22 cellular contexts compared by ENCODE assay signal in genomic region chr5:69528609-69529008, GRCh38. TPM values are rescaled to one million over a fixed set of nuclear protein-coding genes. Genes with fewer than 3 reads are reported as not detected.
DNase-seq lines count a peak whose midpoint lies in the region; ATAC-seq and TF ChIP-seq lines count a peak whose summit lies in the region.
"Had no signal": no experiment of that assay in that cellular context is flagged by ENCODE, and none has a peak within 500 bp of the region (broad histone marks: within the 10 kb centered on the region; RNA-seq: fewer than 3 reads in every experiment).

No MANE protein-coding gene starts in this region.

- H3K27me3 Mint-ChIP-seq in GM23338 (ENCODE audit: insufficient read depth, low read depth, poor library complexity) = peaks cover 2% of the 10 kb centered on the region

- TF ChIP-seq POLR2A in thyroid gland (IDR thresholded peaks at IDR 0.05) = no peak

- H3F3A ChIP-seq in GM23338 (replicated peaks; ENCODE audit: low read depth) (no peaks in the 10 kb centered on the region), PC-9 (ENCODE audit: insufficient read depth, low read depth) (peaks cover 29% of the 10 kb centered on the region)

- no peak overlapping the region for H3K4me3 ChIP-seq in GM23338
- no peak overlapping the region for H3K4me3 ChIP-seq in PC-9
- peak overlapping the region; percentile 52 for H3K4me3 ChIP-seq in parathyroid adenoma (ENCODE audit: low read depth, low read length)
- no peak overlapping the region for H3K4me3 ChIP-seq in thyroid gland (replicated peaks in 1 of 3)
- H3K4me3 ChIP-seq: GM12878 had no signal

- CTCF ChIA-PET in PC-9 (lab: Charles Lee) = no interaction called here

- 0 out of 2 replicates have a peak, but pooled peaks cover 5% of the 10 kb centered on the region for H4K20me1 ChIP-seq in GM23338 (replicated peaks; ENCODE audit: insufficient read depth)
- no peaks in the 10 kb centered on the region; the same call in 1 of the 2 replicates for H4K20me1 ChIP-seq in PC-9 (ENCODE audit: insufficient read depth)

- no peak overlapping the region for H3K9ac ChIP-seq in parathyroid adenoma

- no peak overlapping the region for H3K27ac Mint-ChIP-seq in GM23338
- H3K27ac Mint-ChIP-seq: CD4-positive, CD25-positive, alpha-beta regulatory T cell; CD8-positive, alpha-beta memory T cell; HFFc6; IgD-negative memory B cell had no signal

- H3K9me2 ChIP-seq in GM23338 (ENCODE audit: insufficient read depth) = no peaks in the 10 kb centered on the region
- H3K9me2 ChIP-seq in PC-9 (ENCODE audit: insufficient read depth) = no peaks in the 10 kb centered on the region; the same call in 1 of the 2 replicates

- BruUV-seq in PC-9 (replicated peaks; lab: Mats Ljungman, UMichigan) = no TSS peak

- POLR2A ChIA-PET in PC-9 (lab: Charles Lee; ENCODE audit: unreplicated experiment) = interaction anchor here (0.5 to 2.1 kb wide), 3 partner anchors 28 to 36 kb away, joined by 3 to 14 read pairs (median 3); partner anchors contain the start of gene OCLN

- no peaks in the 10 kb centered on the region for H3K36me3 ChIP-seq in GM23338 (ENCODE audit: insufficient read depth)
- peaks cover 24% of the 10 kb centered on the region; the same call in 1 of the 2 replicates for H3K36me3 ChIP-seq in PC-9 (ENCODE audit: low read depth)
- no peaks in the 10 kb centered on the region for H3K36me3 ChIP-seq in parathyroid adenoma (ENCODE audit: control insufficient read depth, insufficient read depth, low read length)
- no peaks in the 10 kb centered on the region for H3K36me3 ChIP-seq in thyroid gland
- H3K36me3 ChIP-seq: BE2C had no signal

- H3K9me3 ChIP-seq in PC-9 (ENCODE audit: insufficient read depth, low read depth) (no peaks in the 10 kb centered on the region), parathyroid adenoma (ENCODE audit: control insufficient read depth, low read length) (no peaks in the 10 kb centered on the region), thyroid gland (no peaks in the 10 kb centered on the region)
- H3K9me3 ChIP-seq: BE2C had no signal

- H3K36me3 Mint-ChIP-seq in GM23338 (ENCODE audit: low read depth) = peaks cover 13% of the 10 kb centered on the region
- H3K36me3 Mint-ChIP-seq: CD4-positive, CD25-positive, alpha-beta regulatory T cell; CD8-positive, alpha-beta memory T cell; IgD-negative memory B cell had no signal

- H3K9me3 Mint-ChIP-seq in GM23338 = no peaks in the 10 kb centered on the region
- H3K9me3 Mint-ChIP-seq: CD8-positive, alpha-beta memory T cell; HFFc6; IgD-negative memory B cell had no signal

- no peak for TF ChIP-seq CTCF in GM23338 (conservative IDR thresholded peaks at IDR 0.05; ENCODE audit: low read depth in 2 of 2)
- TF ChIP-seq CTCF in PC-9 (conservative IDR thresholded peaks at IDR 0.05) = no peak
- no peak for TF ChIP-seq CTCF in parathyroid adenoma (IDR thresholded peaks at IDR 0.05)
- no peak for TF ChIP-seq CTCF in thyroid gland (IDR thresholded peaks at IDR 0.05)

- intact Hi-C loops in PC-9 (cut with micrococcal nuclease; ENCODE audit: unreplicated experiment) = loop anchor here (1.0 kb wide), 1 partner anchor 35 kb away; no protein-coding TSS in a partner anchor
- intact Hi-C loops in thyroid gland (cut with DNase I) = no loop called here

- peaks cover 25% of the 10 kb centered on the region for H3K4me1 Mint-ChIP-seq in GM23338
- H3K4me1 Mint-ChIP-seq: CD4-positive, CD25-positive, alpha-beta regulatory T cell; CD8-positive, alpha-beta memory T cell; IgD-negative memory B cell had no signal

- DNase-seq in GM23338 (ENCODE audit: low spot score) (no peak), PC-9 (no peak), thyroid gland (no peak), NCI-H187 treated with DMSO at 0.1 percent for 48 hours (lab: John Stamatoyannopoulos, UW) (no peak), KG1 (lab: John Stamatoyannopoulos, UW) (no peak)
- DNase-seq: ACHN; BE2C; C1 segment of cervical spinal cord; CD4-positive, CD25-positive, alpha-beta regulatory T cell; CD8-positive, alpha-beta memory T cell; COR-L47; DMS 273 treated with DMSO at 0.1 percent for 48 hours; DND-41; EL; HCEC 1CT; HFFc6; KBM-7 had no signal

- H3K27me3 ChIP-seq in GM23338 (ENCODE audit: insufficient read depth) (no peaks in the 10 kb centered on the region), PC-9 (ENCODE audit: insufficient read depth, low read depth) (no peaks in the 10 kb centered on the region), parathyroid adenoma (ENCODE audit: control insufficient read depth, insufficient read depth, low read length) (no peaks in the 10 kb centered on the region), thyroid gland (no peaks in the 10 kb centered on the region)

- no peak overlapping the region for H3K4me3 Mint-ChIP-seq in GM23338
- H3K4me3 Mint-ChIP-seq: CD4-positive, CD25-positive, alpha-beta regulatory T cell; CD8-positive, alpha-beta memory T cell; HFFc6; IgD-negative memory B cell had no signal

- ATAC-seq in GM23338 = no peak
- ATAC-seq in HG03457 (IDR thresholded peaks at IDR 0.05; ENCODE audit: unreplicated experiment) = no peak
- ATAC-seq: GM12878 had no signal

- H3K79me2 ChIP-seq in GM23338 (replicated peaks; ENCODE audit: insufficient read depth) (peaks cover 3% of the 10 kb centered on the region; the same call in 1 of the 2 replicates), PC-9 (ENCODE audit: low read depth) (peaks cover 86% of the 10 kb centered on the region), parathyroid adenoma (no peaks in the 10 kb centered on the region)

- peak overlapping the region; percentile 19; the same call in 1 of the 2 replicates for H3K4me2 ChIP-seq in GM23338
- peak overlapping the region; percentile 71 for H3K4me2 ChIP-seq in PC-9
- H3K4me2 ChIP-seq in parathyroid adenoma (ENCODE audit: low read length) = peak overlapping the region; percentile 65

- peaks cover 6% of the 10 kb centered on the region for H3K4me1 ChIP-seq in GM23338 (ENCODE audit: insufficient read depth)
- peaks cover 63% of the 10 kb centered on the region for H3K4me1 ChIP-seq in PC-9 (replicated peaks; ENCODE audit: insufficient read depth)
- peaks cover 12% of the 10 kb centered on the region for H3K4me1 ChIP-seq in parathyroid adenoma
- H3K4me1 ChIP-seq in thyroid gland = peaks cover 46 to 58% of the 10 kb centered on the region in 2 donors
- H3K4me1 ChIP-seq: BE2C had no signal

- no peak overlapping the region for H3K27ac ChIP-seq in GM23338 (ENCODE audit: low read depth)
- peak overlapping the region; percentile 78 for H3K27ac ChIP-seq in PC-9
- H3K27ac ChIP-seq in parathyroid adenoma = peak overlapping the region; percentile 15
- peak overlapping the region in 2 of 3 donors; percentile 63 to 72 for H3K27ac ChIP-seq in thyroid gland
- H3K27ac ChIP-seq: HL-60 had no signal

- WGBS in thyroid gland, 2 donors = 92 to 94% methylated on average over 4 of the region's 4 CpGs

- no peak overlapping the region for H2AFZ ChIP-seq in GM23338
- no peak overlapping the region for H2AFZ ChIP-seq in PC-9
- H2AFZ ChIP-seq in parathyroid adenoma = no peak overlapping the region

TF ChIP-seq in GM23338, 12 proteins besides CTCF, POLR2A, EP300 and RAD21 (continues in another document):
- TF ChIP-seq, protein P1, sequence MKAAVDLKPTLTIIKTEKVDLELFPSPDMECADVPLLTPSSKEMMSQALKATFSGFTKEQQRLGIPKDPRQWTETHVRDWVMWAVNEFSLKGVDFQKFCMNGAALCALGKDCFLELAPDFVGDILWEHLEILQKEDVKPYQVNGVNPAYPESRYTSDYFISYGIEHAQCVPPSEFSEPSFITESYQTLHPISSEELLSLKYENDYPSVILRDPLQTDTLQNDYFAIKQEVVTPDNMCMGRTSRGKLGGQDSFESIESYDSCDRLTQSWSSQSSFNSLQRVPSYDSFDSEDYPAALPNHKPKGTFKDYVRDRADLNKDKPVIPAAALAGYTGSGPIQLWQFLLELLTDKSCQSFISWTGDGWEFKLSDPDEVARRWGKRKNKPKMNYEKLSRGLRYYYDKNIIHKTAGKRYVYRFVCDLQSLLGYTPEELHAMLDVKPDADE (IDR thresholded peaks at IDR 0.05) = no peak
- TF ChIP-seq EZH2 (IDR thresholded peaks at IDR 0.05; ENCODE audit: low read depth, unreplicated experiment) (no peak), NANOG (IDR thresholded peaks at IDR 0.05; ENCODE audit: borderline replicate concordance) (no peak), ZNF114 (CRISPR knock-in tag; IDR thresholded peaks at IDR 0.05) (no peak), POLR2AphosphoS5 (IDR thresholded peaks at IDR 0.05; ENCODE audit: low read depth) (no peak), ZNF331 (CRISPR knock-in tag; IDR thresholded peaks at IDR 0.05; ENCODE audit: low read depth) (no peak), STAT1 (IDR thresholded peaks at IDR 0.05; ENCODE audit: unreplicated experiment) (no peak), REST (IDR thresholded peaks at IDR 0.05; ENCODE audit: unreplicated experiment) (no peak), JUNB (IDR thresholded peaks at IDR 0.05; ENCODE audit: unreplicated experiment) (no peak)

RNA-seq across cellular contexts. Expression of gene GTF2H2C, which starts 31.4 kb away (rescaled TPM):
- 61.6 and 67.7 TPM in 2 replicates for total RNA-seq in GM23338 (2014; rRNA removed; shearing (Covaris generic))
- 50.9 and 52.2 TPM in 2 replicates for polyA plus RNA-seq in GM23338 (2016; fragmentation: Nextera tagmentation; extraction: Ambion mirVana)
- total RNA-seq in PC-9 (2021) (16.9 and 24.7 TPM in 2 replicates), thyroid gland (10 to 100 TPM; 39.0 to 65.4 (median 47.1) TPM)

RNA-seq across cellular contexts. Expression of gene OCLN, which starts 36.0 kb away (rescaled TPM):
- total RNA-seq in GM23338 (2014; rRNA removed; shearing (Covaris generic)) = 61.6 and 79.7 TPM in 2 replicates
- polyA plus RNA-seq in GM23338 (2016; fragmentation: Nextera tagmentation; extraction: Ambion mirVana) = 10.9 and 14.3 TPM in 2 replicates
- total RNA-seq in PC-9 (2021) = 66.5 and 77.4 TPM in 2 replicates
- total RNA-seq in thyroid gland = 100 to 1,000 TPM; 148 to 248 (median 197) TPM

Comparison
In these comparisons a context has a peak if more than half of its experiments do, and no peak if none do; other contexts are left out.
1. H3K4me2 ChIP-seq: peak in every context shown above with its lines; median percentile 71 in PC-9; 65 in parathyroid adenoma; 19 in GM23338.